Comparison of ENCODE assay signal across 13 cellular contexts in genomic region chr1:190479537-190479936, GRCh38. TPM values are rescaled to one million over a fixed set of nuclear protein-coding genes. Genes with fewer than 3 reads are reported as not detected.
DNase-seq lines count a peak whose midpoint lies in the region; ATAC-seq and TF ChIP-seq lines count a peak whose summit lies in the region.
"Had no signal": no experiment of that assay in that cellular context is flagged by ENCODE, and none has a peak within 500 bp of the region (broad histone marks: within the 10 kb centered on the region; RNA-seq: fewer than 3 reads in every experiment).

No MANE protein-coding gene starts in this region.

- no TSS peak for BruUV-seq in Panc1 (replicated peaks; lab: Mats Ljungman, UMichigan)

- H3K27ac ChIP-seq in HUES64 (ENCODE audit: low read depth, low read length) (no peak overlapping the region), Panc1 (ENCODE audit: low read length) (no peak overlapping the region), left lung (no peak overlapping the region), esophagus squamous epithelium (no peak overlapping the region)
- H3K27ac ChIP-seq: upper lobe of right lung had no signal

- POLR2A ChIA-PET in Panc1 (lab: Charles Lee): no interaction called here

- peak overlapping the region; percentile 83 for H3K4me3 ChIP-seq in HUES64 (ENCODE audit: low read length)
- H3K4me3 ChIP-seq in Panc1 (ENCODE audit: low read depth in 2 of 2, low read length in 2 of 2): no peak overlapping the region
- H3K4me3 ChIP-seq in iPS-15b (ENCODE audit: low read depth, low read length): peak overlapping the region; percentile 90
- H3K4me3 ChIP-seq in left lung: no peak overlapping the region
- no peak overlapping the region for H3K4me3 ChIP-seq in esophagus squamous epithelium

- peaks cover 39% of the 10 kb centered on the region for H3K27me3 ChIP-seq in HUES64 (ENCODE audit: insufficient read depth, low read length)
- H3K27me3 ChIP-seq in Panc1 (ENCODE audit: control insufficient read depth, insufficient read depth, low read length): peaks cover 14% of the 10 kb centered on the region; the same call in 1 of the 2 replicates
- H3K27me3 ChIP-seq in iPS-15b (ENCODE audit: control insufficient read depth, insufficient read depth, low read length): peaks cover 34% of the 10 kb centered on the region
- H3K27me3 ChIP-seq in left lung: peaks cover 17 to 61% of the 10 kb centered on the region in 2 donors
- peaks cover 0 to 57% (median 0%) of the 10 kb centered on the region in 4 donors for H3K27me3 ChIP-seq in esophagus squamous epithelium

- peaks cover 31% of the 10 kb centered on the region for H3K4me1 ChIP-seq in HUES64 (ENCODE audit: insufficient read depth, low read length)
- H3K4me1 ChIP-seq in Panc1 (ENCODE audit: control insufficient read depth, insufficient read depth, low read length): peaks cover 5% of the 10 kb centered on the region
- peaks cover 17% of the 10 kb centered on the region for H3K4me1 ChIP-seq in iPS-15b (ENCODE audit: control insufficient read depth, insufficient read depth, low read length)
- H3K4me1 ChIP-seq in left lung: no peaks in the 10 kb centered on the region
- H3K4me1 ChIP-seq in esophagus squamous epithelium: peaks cover 0 to 34% (median 6%) of the 10 kb centered on the region in 3 donors

- CTCF ChIA-PET in Panc1 (lab: Charles Lee): no interaction called here

- DNase-seq in ACHN: peak; percentile 10
- no peak for DNase-seq in Panc1 (ENCODE audit: low read depth, low spot score)
- no peak for DNase-seq in left lung
- no peak for DNase-seq in esophagus squamous epithelium (lab: John Stamatoyannopoulos, UW)
- no peak for DNase-seq in SIG-M5 (lab: John Stamatoyannopoulos, UW)
- DNase-seq: activated CD8-positive, alpha-beta T cell treated with anti-CD3 and anti-CD28 coated beads for 36 hours; activated naive CD4-positive, alpha-beta T cell treated with anti-CD3 and anti-CD28 coated beads for 36 hours; mammary epithelial cell; NCI-H510A treated with DMSO at 0.1 percent for 48 hours; upper lobe of right lung had no signal

- no peak for TF ChIP-seq POLR2A in esophagus squamous epithelium (IDR thresholded peaks at IDR 0.05)

- H3K9me3 ChIP-seq in HUES64 (ENCODE audit: insufficient read depth, low read depth, low read length) (no peaks in the 10 kb centered on the region), Panc1 (ENCODE audit: control insufficient read depth, insufficient read depth, low read depth, low read length) (no peaks in the 10 kb centered on the region), iPS-15b (ENCODE audit: control insufficient read depth, insufficient read depth, low read length) (no peaks in the 10 kb centered on the region), left lung (no peaks in the 10 kb centered on the region), esophagus squamous epithelium (no peaks in the 10 kb centered on the region)
- H3K9me3 ChIP-seq: upper lobe of right lung had no signal

- in situ Hi-C loops in ACHN (cut with HindIII; ENCODE audit: low pct_ligation_motif_present, low pct_unique_long_range_greater_than_20kb, low sequenced_read_pairs): no loop called here
- in situ Hi-C loops in Panc1 (cut with HindIII; ENCODE audit: low pct_unique_long_range_greater_than_20kb, low sequenced_read_pairs): no loop called here

- H3K9ac ChIP-seq in HUES64 (ENCODE audit: low read depth, low read length) (no peak overlapping the region; the same call in 1 of the 2 replicates), iPS-15b (ENCODE audit: low read depth, low read length) (no peak overlapping the region)

- 62% methylated on average over 4 of the region's 4 CpGs for WGBS in HUES64
- WGBS in esophagus squamous epithelium, 2 donors: 39 to 43% methylated on average over 4 of the region's 4 CpGs

- H3K36me3 ChIP-seq in HUES64 (ENCODE audit: insufficient read depth, low read length): no peaks in the 10 kb centered on the region
- H3K36me3 ChIP-seq in Panc1 (ENCODE audit: control insufficient read depth, insufficient read depth, low read length): no peaks in the 10 kb centered on the region
- H3K36me3 ChIP-seq in iPS-15b (ENCODE audit: control insufficient read depth, insufficient read depth, low read length): no peaks in the 10 kb centered on the region
- no peaks in the 10 kb centered on the region for H3K36me3 ChIP-seq in left lung
- H3K36me3 ChIP-seq in esophagus squamous epithelium: no peaks in the 10 kb centered on the region
- H3K36me3 ChIP-seq: upper lobe of right lung had no signal

- ATAC-seq in Panc1: no peak
- ATAC-seq in GM19397 (IDR thresholded peaks at IDR 0.05; ENCODE audit: unreplicated experiment): no peak
- no peak for ATAC-seq in left lung
- ATAC-seq: activated CD8-positive, alpha-beta T cell treated with anti-CD3 and anti-CD28 coated beads for 36 hours had no signal

- peak; percentile 18; the same call in 1 of the 2 replicates for TF ChIP-seq CTCF in Panc1 (IDR thresholded peaks at IDR 0.05)
- no peak for TF ChIP-seq CTCF in left lung (IDR thresholded peaks at IDR 0.05)
- no peak for TF ChIP-seq CTCF in esophagus squamous epithelium (IDR thresholded peaks at IDR 0.05)

- intact Hi-C loops in Panc1 (cut with micrococcal nuclease; ENCODE audit: unreplicated experiment) (no loop called here), left lung (cut with DNase I) (no loop called here), esophagus squamous epithelium (cut with DNase I) (no loop called here)

RNA-seq across cellular contexts. Expression of gene BRINP3, which starts 1.9 kb away (rescaled TPM):
- not detected for polyA plus RNA-seq in HUES64 (2013, experiment 1 of 2)
- 0.32 TPM for polyA plus RNA-seq in HUES64 (2013, experiment 2 of 2)
- 1.0 TPM for total RNA-seq in Panc1 (2021; ENCODE audit: unreplicated experiment)
- polyA plus RNA-seq in Panc1 (2012; ENCODE audit: insufficient read length): 0.50 TPM
- total RNA-seq in left lung: 1 to 10 TPM in 1 of 2 donors, under 1 TPM in 1; 0.47 to 1.6 TPM
- total RNA-seq in esophagus squamous epithelium: under 1 TPM in 2 of 4 donors, not detected in 2; 0.50 to 0.95 TPM
- total RNA-seq: activated CD8-positive, alpha-beta T cell treated with anti-CD3 and anti-CD28 coated beads for 36 hours; activated naive CD4-positive, alpha-beta T cell treated with anti-CD3 and anti-CD28 coated beads for 36 hours; mammary epithelial cell had no signal
- polyA plus RNA-seq: mammary epithelial cell had no signal

Comparison
In these comparisons a context has a peak if more than half of its experiments do, and no peak if none do; other contexts are left out.
1. H3K4me3 ChIP-seq: peak in HUES64 (single experiment) and iPS-15b (single experiment); none in Panc1 (0 of 2), left lung (0 of 2) and esophagus squamous epithelium (0 of 4).